In genomic region chr22:48210812-48211211, GRCh38 we compare ENCODE assay signal across 32 cellular contexts.
"Had no signal": no experiment of that assay in that cellular context is flagged by ENCODE, and none has a peak within 500 bp of the region (broad histone marks: within the 10 kb centered on the region; RNA-seq: fewer than 3 reads in every experiment).

No MANE protein-coding gene starts in this region.

- H3K4me3 ChIP-seq: ascending aorta, breast epithelium, cardiac muscle cell, colonic mucosa, dorsolateral prefrontal cortex, gastrocnemius medialis, heart left ventricle had no signal

- H3K36me3 ChIP-seq: ascending aorta, breast epithelium, cardiac muscle cell, colonic mucosa, gastrocnemius medialis, heart left ventricle had no signal

- H3K4me1 Mint-ChIP-seq: activated naive CD4-positive, alpha-beta T cell treated with anti-CD3 and anti-CD28 coated beads, Interleukin-2, amount 10 ng/mL, durations not matched to agents 7 days and 5 days; activated naive CD8-positive, alpha-beta T cell treated with anti-CD3 and anti-CD28 coated beads, Interleukin-2, amount 10 ng/mL, durations not matched to agents 7 days and 5 days had no signal

- H3K27ac ChIP-seq: ascending aorta, breast epithelium, cardiac muscle cell, colonic mucosa, dorsolateral prefrontal cortex, foreskin keratinocyte, gastrocnemius medialis, heart left ventricle had no signal

- ATAC-seq: activated CD8-positive, alpha-beta T cell treated with anti-CD3 and anti-CD28 coated beads for 36 hours; activated naive CD4-positive, alpha-beta T cell treated with anti-CD3 and anti-CD28 coated beads, Interleukin-2, amount 50 U/mL, for 72 hours; activated T-cell treated with anti-CD3 and anti-CD28 coated beads, Interleukin-2, amount 50 U/mL, for 72 hours; esophagus mucosa; foreskin keratinocyte; gastrocnemius medialis; heart left ventricle had no signal

- DNase-seq: activated CD4-positive, alpha-beta T cell treated with anti-CD3 and anti-CD28 coated beads for 4 hours; activated CD4-positive, alpha-beta T cell treated with anti-CD3 and anti-CD28 coated beads, Interleukin-2, amount 50 U/mL, for 1 hour; activated CD4-positive, alpha-beta T cell treated with anti-CD3 and anti-CD28 coated beads, Interleukin-2, amount 50 U/mL, for 48 hours; activated CD4-positive, CD25-positive, alpha-beta regulatory T cell; activated CD4-positive, CD25-positive, alpha-beta regulatory T cell treated with anti-CD3 and anti-CD28 coated beads, Interleukin-2, amount 50 U/mL, for 72 hours; activated CD8-positive, alpha-beta memory T cell treated with anti-CD3 and anti-CD28 coated beads, Interleukin-2, amount 50 U/mL, for 48 hours; activated CD8-positive, alpha-beta T cell treated with anti-CD3 and anti-CD28 coated beads for 36 hours; activated gamma-delta T cell; activated naive CD4-positive, alpha-beta T cell; activated naive CD4-positive, alpha-beta T cell treated with anti-CD3 and anti-CD28 coated beads, Interleukin-2, amount 10 ng/mL, durations not matched to agents 7 days and 5 days; activated naive CD8-positive, alpha-beta T cell treated with anti-CD3 and anti-CD28 coated beads, Interleukin-2, amount 10 ng/mL, durations not matched to agents 7 days and 5 days; activated T-cell treated with anti-CD3 and anti-CD28 coated beads for 4 hours; activated T-cell treated with anti-CD3 and anti-CD28 coated beads, Interleukin-2, amount 50 U/mL, for 24 hours; activated T-cell treated with anti-CD3 and anti-CD28 coated beads, Interleukin-2, amount 50 U/mL, for 72 hours; central memory CD4-positive, alpha-beta T cell; cerebellar nuclear complex; colonic mucosa; dorsolateral prefrontal cortex; effector memory CD4-positive, alpha-beta T cell; endodermal cell; foreskin keratinocyte; gastrocnemius medialis; glutamatergic neuron; heart left ventricle; T-helper 2 cell had no signal

- H3K27me3 ChIP-seq: ascending aorta, cardiac muscle cell, colonic mucosa, foreskin keratinocyte, gastrocnemius medialis had no signal

- H3K27me3 Mint-ChIP-seq: activated naive CD8-positive, alpha-beta T cell treated with anti-CD3 and anti-CD28 coated beads, Interleukin-2, amount 10 ng/mL, durations not matched to agents 7 days and 5 days; dendritic cell treated with granulocyte-macrophage colony-stimulating factor and Interleukin-4, amounts not matched to agents 40 ng/mL and 50 ng/mL, for 4 days had no signal

- H3K4me3 Mint-ChIP-seq: activated CD8-positive, alpha-beta T cell treated with anti-CD3 and anti-CD28 coated beads for 36 hours; activated naive CD4-positive, alpha-beta T cell treated with anti-CD3 and anti-CD28 coated beads, Interleukin-2, amount 10 ng/mL, durations not matched to agents 7 days and 5 days; activated naive CD8-positive, alpha-beta T cell treated with anti-CD3 and anti-CD28 coated beads, Interleukin-2, amount 10 ng/mL, durations not matched to agents 7 days and 5 days; activated T-cell treated with anti-CD3 and anti-CD28 coated beads, Interleukin-2, amount 50 U/mL, for 24 hours; activated T-cell treated with anti-CD3 and anti-CD28 coated beads, Interleukin-2, amount 50 U/mL, for 72 hours; dendritic cell treated with granulocyte-macrophage colony-stimulating factor and Interleukin-4, amounts not matched to agents 40 ng/mL and 50 ng/mL, for 4 days; endodermal cell had no signal

- H3K36me3 Mint-ChIP-seq: activated naive CD4-positive, alpha-beta T cell treated with anti-CD3 and anti-CD28 coated beads, Interleukin-2, amount 10 ng/mL, durations not matched to agents 7 days and 5 days; activated naive CD4-positive, alpha-beta T cell treated with anti-CD3 and anti-CD28 coated beads, Interleukin-2, amount 50 U/mL, for 72 hours; activated naive CD8-positive, alpha-beta T cell treated with anti-CD3 and anti-CD28 coated beads, Interleukin-2, amount 10 ng/mL, durations not matched to agents 7 days and 5 days; brain had no signal

- H3K4me1 ChIP-seq: ascending aorta, breast epithelium, colonic mucosa, foreskin keratinocyte, gastrocnemius medialis, heart left ventricle had no signal

- H3K27ac Mint-ChIP-seq: activated CD8-positive, alpha-beta T cell treated with anti-CD3 and anti-CD28 coated beads for 36 hours; activated naive CD4-positive, alpha-beta T cell treated with anti-CD3 and anti-CD28 coated beads, Interleukin-2, amount 10 ng/mL, durations not matched to agents 7 days and 5 days; activated naive CD4-positive, alpha-beta T cell treated with anti-CD3 and anti-CD28 coated beads, Interleukin-2, amount 50 U/mL, for 72 hours; activated naive CD8-positive, alpha-beta T cell treated with anti-CD3 and anti-CD28 coated beads, Interleukin-2, amount 10 ng/mL, durations not matched to agents 7 days and 5 days; activated T-cell treated with anti-CD3 and anti-CD28 coated beads, Interleukin-2, amount 50 U/mL, for 24 hours; activated T-cell treated with anti-CD3 and anti-CD28 coated beads, Interleukin-2, amount 50 U/mL, for 72 hours; dendritic cell treated with granulocyte-macrophage colony-stimulating factor and Interleukin-4, amounts not matched to agents 40 ng/mL and 50 ng/mL, for 4 days; endodermal cell had no signal

- H3K9me3 ChIP-seq: ascending aorta, breast epithelium, colonic mucosa, gastrocnemius medialis, heart left ventricle had no signal

- H3K9me3 Mint-ChIP-seq: activated CD8-positive, alpha-beta T cell treated with anti-CD3 and anti-CD28 coated beads for 36 hours; activated naive CD8-positive, alpha-beta T cell treated with anti-CD3 and anti-CD28 coated beads, Interleukin-2, amount 10 ng/mL, durations not matched to agents 7 days and 5 days; activated T-cell treated with anti-CD3 and anti-CD28 coated beads, Interleukin-2, amount 50 U/mL, for 24 hours; activated T-cell treated with anti-CD3 and anti-CD28 coated beads, Interleukin-2, amount 50 U/mL, for 72 hours; dendritic cell treated with granulocyte-macrophage colony-stimulating factor and Interleukin-4, amounts not matched to agents 40 ng/mL and 50 ng/mL, for 4 days had no signal
